In genomic region chr7:47726047-47726726, GRCh38 we compare ENCODE assay signal across 20 cellular contexts.
DNase-seq lines count a peak whose midpoint lies in the region; ATAC-seq and TF ChIP-seq lines count a peak whose summit lies in the region.
"Had no signal": no experiment of that assay in that cellular context is flagged by ENCODE, and none has a peak within 500 bp of the region (broad histone marks: within the 10 kb centered on the region; RNA-seq: fewer than 3 reads in every experiment).

No MANE protein-coding gene starts in this region.

- no peaks in the 10 kb centered on the region for H3K79me2 ChIP-seq in OCI-LY3 (ENCODE audit: low read length)

- H4K20me1 ChIP-seq in BLaER1 (no peaks in the 10 kb centered on the region), OCI-LY3 (ENCODE audit: insufficient read depth, low read length) (no peaks in the 10 kb centered on the region)

- no peak overlapping the region for H2AFZ ChIP-seq in OCI-LY3 (ENCODE audit: low read depth, low read length)

- H3K27me3 ChIP-seq in BLaER1: no peaks in the 10 kb centered on the region
- H3K27me3 ChIP-seq in OCI-LY3 (ENCODE audit: low read depth, low read length): peaks cover 23% of the 10 kb centered on the region
- H3K27me3 ChIP-seq: SJSA1 had no signal

- H3K9me3 ChIP-seq in BLaER1: no peaks in the 10 kb centered on the region
- H3K9me3 ChIP-seq in OCI-LY3 (ENCODE audit: insufficient read depth, low read length): no peaks in the 10 kb centered on the region
- H3K9me3 ChIP-seq: SJSA1 had no signal

- H3K27me3 Mint-ChIP-seq in chondrocyte (ENCODE audit: low read depth) (no peaks in the 10 kb centered on the region), nephron (ENCODE audit: low read depth) (peaks cover 6% of the 10 kb centered on the region)
- H3K27me3 Mint-ChIP-seq: CD4-positive, CD25-positive, alpha-beta regulatory T cell had no signal

- H3K9ac ChIP-seq in BLaER1: no peak overlapping the region
- no peak overlapping the region for H3K9ac ChIP-seq in OCI-LY3 (ENCODE audit: low read length)

- H3K4me1 Mint-ChIP-seq in chondrocyte (ENCODE audit: low read depth) (peaks cover 68% of the 10 kb centered on the region), nephron (peaks cover 47% of the 10 kb centered on the region)
- H3K4me1 Mint-ChIP-seq: CD4-positive, CD25-positive, alpha-beta regulatory T cell had no signal

- H3K4me3 ChIP-seq in BLaER1 (no peak overlapping the region), OCI-LY3 (ENCODE audit: low read length) (no peak overlapping the region)
- H3K4me3 ChIP-seq: SJSA1 had no signal

- DNase-seq in chondrocyte (ENCODE audit: low spot score) (no peak), GM20000 (ENCODE audit: low spot score) (no peak), inferior parietal cortex (ENCODE audit: extremely low spot score) (no peak)
- DNase-seq in stimulated activated CD4-positive, alpha-beta T cell treated with anti-CD3 and anti-CD28 coated beads, Interleukin-12 subunit alpha, Interleukin-12 subunit beta, amount 100 ng/mL, for 4 hours: no peak
- DNase-seq: CD4-positive, CD25-positive, alpha-beta regulatory T cell; DMS79 treated with DMSO at 0.1 percent for 48 hours; GDM1; GOT3; KG1; NCI-H1105 treated with DMSO at 0.1 percent for 48 hours; NCI-H187 treated with DMSO at 0.1 percent for 48 hours; NCI-H2171; NCI-H774 had no signal

- H3K27ac Mint-ChIP-seq in chondrocyte (ENCODE audit: unreplicated experiment): peak overlapping the region; percentile 38
- peak overlapping the region; percentile 23 to 63 (median 24) for H3K27ac Mint-ChIP-seq in nephron

- TF ChIP-seq CTCF in OCI-LY3 (IDR thresholded peaks at IDR 0.05; ENCODE audit: low read depth, low read length) (no peak), chondrocyte (IDR thresholded peaks at IDR 0.05) (no peak), nephron (IDR thresholded peaks at IDR 0.05; ENCODE audit: unreplicated experiment in 3 of 3) (no peak), GM20000 (IDR thresholded peaks at IDR 0.05; ENCODE audit: extremely low read depth, missing control alignments) (no peak)

- ATAC-seq in GM19023 (IDR thresholded peaks at IDR 0.05; ENCODE audit: unreplicated experiment): no peak

- H3K27ac ChIP-seq in BLaER1 (no peak overlapping the region), OCI-LY3 (ENCODE audit: low read length) (no peak overlapping the region)
- H3K27ac ChIP-seq: HL-60, RWPE1 had no signal

- H3K4me3 Mint-ChIP-seq in chondrocyte (ENCODE audit: unreplicated experiment) (no peak overlapping the region), nephron (no peak overlapping the region)
- H3K4me3 Mint-ChIP-seq: CD4-positive, CD25-positive, alpha-beta regulatory T cell had no signal

- peak overlapping the region; percentile 90 for H3K4me2 ChIP-seq in BLaER1
- H3K4me2 ChIP-seq in OCI-LY3 (ENCODE audit: low read length): peak overlapping the region; percentile 21

- peaks cover 36% of the 10 kb centered on the region for H3K4me1 ChIP-seq in BLaER1
- peaks cover 24% of the 10 kb centered on the region for H3K4me1 ChIP-seq in OCI-LY3 (ENCODE audit: low read length)

- H3K36me3 Mint-ChIP-seq in chondrocyte (ENCODE audit: low read depth) (no peaks in the 10 kb centered on the region), nephron (ENCODE audit: low read depth) (no peaks in the 10 kb centered on the region)
- H3K36me3 Mint-ChIP-seq: CD4-positive, CD25-positive, alpha-beta regulatory T cell had no signal

- H3K36me3 ChIP-seq in BLaER1: no peaks in the 10 kb centered on the region
- no peaks in the 10 kb centered on the region for H3K36me3 ChIP-seq in OCI-LY3 (replicated peaks; ENCODE audit: low read depth, low read length)
- H3K36me3 ChIP-seq: SJSA1 had no signal

- H3K9me3 Mint-ChIP-seq in chondrocyte (ENCODE audit: low read depth) (no peaks in the 10 kb centered on the region), nephron (no peaks in the 10 kb centered on the region)
- H3K9me3 Mint-ChIP-seq: CD4-positive, CD25-positive, alpha-beta regulatory T cell had no signal
